In the genomic region with DNA sequence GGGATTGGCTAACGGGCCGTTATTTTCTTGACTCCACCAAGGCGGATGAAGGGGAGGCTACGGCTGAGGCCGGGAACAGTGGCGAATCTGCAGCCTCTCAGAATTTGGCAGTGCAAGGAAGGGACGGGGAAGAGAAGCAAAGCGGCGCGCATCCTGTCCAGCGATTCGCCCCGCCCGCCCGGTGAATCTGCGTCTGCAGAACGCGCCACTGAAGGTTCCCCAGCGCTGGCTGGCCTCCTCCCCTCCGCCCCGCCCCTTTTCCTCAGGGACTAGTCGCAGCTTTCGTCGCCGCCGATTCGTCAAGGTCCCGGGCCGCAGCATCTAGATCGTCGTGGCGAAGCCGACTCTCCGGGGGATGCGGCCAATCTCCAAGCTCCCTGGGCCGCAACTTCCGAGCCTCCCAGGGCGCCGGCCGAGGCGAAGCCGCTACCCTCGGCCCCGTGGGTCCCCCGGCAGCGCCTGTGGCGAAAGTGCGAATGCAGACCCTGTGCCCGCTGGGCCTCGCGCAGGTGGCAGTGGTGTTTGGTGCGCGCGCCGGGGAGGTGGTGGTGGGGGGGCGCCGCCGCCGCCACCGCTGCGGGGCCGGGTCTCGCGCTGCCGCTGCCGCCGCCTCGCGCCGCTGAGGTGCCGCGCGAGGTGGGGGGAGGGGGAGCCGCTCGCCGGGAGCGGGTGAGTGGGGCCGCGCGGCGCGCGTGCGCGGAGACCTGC, we compare ENCODE assay signal across 1 cellular context.
TF ChIP-seq lines count a peak whose summit lies in the region.

A gene (plus strand): TSS at position 299 of the 708 bp plus-strand sequence. CDS start 978 bp downstream, outside the sequence.

TF ChIP-seq in K562, 482 proteins besides CTCF, POLR2A, EP300 and RAD21 (continued from another document and continues in another):
- TF ChIP-seq DNMT1 (IDR thresholded peaks at IDR 0.05), result no peak
- peak; percentile 91 for TF ChIP-seq POLR2G (IDR thresholded peaks at IDR 0.05; ENCODE audit: low read depth, low read length)
- TF ChIP-seq CBX8 (IDR thresholded peaks at IDR 0.05; ENCODE audit: borderline replicate concordance, extremely low read depth, low read depth, low read length, poor library complexity, severe bottlenecking), result no peak
- TF ChIP-seq COPS2 (conservative IDR thresholded peaks at IDR 0.05), result no peak
- peak; percentile 82; the same call in 1 of the 2 replicates for TF ChIP-seq HNRNPL (IDR thresholded peaks at IDR 0.05; ENCODE audit: low read depth, low read length)
- no peak for TF ChIP-seq ILK (tag; IDR thresholded peaks at IDR 0.05; ENCODE audit: borderline replicate concordance, low read depth)
- no peak; the same call in 1 of the 2 replicates for TF ChIP-seq MYNN (IDR thresholded peaks at IDR 0.05)
- TF ChIP-seq MYNN (CRISPR knock-in tag; IDR thresholded peaks at IDR 0.05), result no peak
- TF ChIP-seq, protein P1, sequence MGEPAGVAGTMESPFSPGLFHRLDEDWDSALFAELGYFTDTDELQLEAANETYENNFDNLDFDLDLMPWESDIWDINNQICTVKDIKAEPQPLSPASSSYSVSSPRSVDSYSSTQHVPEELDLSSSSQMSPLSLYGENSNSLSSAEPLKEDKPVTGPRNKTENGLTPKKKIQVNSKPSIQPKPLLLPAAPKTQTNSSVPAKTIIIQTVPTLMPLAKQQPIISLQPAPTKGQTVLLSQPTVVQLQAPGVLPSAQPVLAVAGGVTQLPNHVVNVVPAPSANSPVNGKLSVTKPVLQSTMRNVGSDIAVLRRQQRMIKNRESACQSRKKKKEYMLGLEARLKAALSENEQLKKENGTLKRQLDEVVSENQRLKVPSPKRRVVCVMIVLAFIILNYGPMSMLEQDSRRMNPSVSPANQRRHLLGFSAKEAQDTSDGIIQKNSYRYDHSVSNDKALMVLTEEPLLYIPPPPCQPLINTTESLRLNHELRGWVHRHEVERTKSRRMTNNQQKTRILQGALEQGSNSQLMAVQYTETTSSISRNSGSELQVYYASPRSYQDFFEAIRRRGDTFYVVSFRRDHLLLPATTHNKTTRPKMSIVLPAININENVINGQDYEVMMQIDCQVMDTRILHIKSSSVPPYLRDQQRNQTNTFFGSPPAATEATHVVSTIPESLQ (CRISPR knock-in tag; IDR thresholded peaks at IDR 0.05), result no peak
- TF ChIP-seq FOXP1 (CRISPR knock-in tag; IDR thresholded peaks at IDR 0.05), result peak; percentile 40; the same call in 1 of the 2 replicates
- TF ChIP-seq, protein P2, sequence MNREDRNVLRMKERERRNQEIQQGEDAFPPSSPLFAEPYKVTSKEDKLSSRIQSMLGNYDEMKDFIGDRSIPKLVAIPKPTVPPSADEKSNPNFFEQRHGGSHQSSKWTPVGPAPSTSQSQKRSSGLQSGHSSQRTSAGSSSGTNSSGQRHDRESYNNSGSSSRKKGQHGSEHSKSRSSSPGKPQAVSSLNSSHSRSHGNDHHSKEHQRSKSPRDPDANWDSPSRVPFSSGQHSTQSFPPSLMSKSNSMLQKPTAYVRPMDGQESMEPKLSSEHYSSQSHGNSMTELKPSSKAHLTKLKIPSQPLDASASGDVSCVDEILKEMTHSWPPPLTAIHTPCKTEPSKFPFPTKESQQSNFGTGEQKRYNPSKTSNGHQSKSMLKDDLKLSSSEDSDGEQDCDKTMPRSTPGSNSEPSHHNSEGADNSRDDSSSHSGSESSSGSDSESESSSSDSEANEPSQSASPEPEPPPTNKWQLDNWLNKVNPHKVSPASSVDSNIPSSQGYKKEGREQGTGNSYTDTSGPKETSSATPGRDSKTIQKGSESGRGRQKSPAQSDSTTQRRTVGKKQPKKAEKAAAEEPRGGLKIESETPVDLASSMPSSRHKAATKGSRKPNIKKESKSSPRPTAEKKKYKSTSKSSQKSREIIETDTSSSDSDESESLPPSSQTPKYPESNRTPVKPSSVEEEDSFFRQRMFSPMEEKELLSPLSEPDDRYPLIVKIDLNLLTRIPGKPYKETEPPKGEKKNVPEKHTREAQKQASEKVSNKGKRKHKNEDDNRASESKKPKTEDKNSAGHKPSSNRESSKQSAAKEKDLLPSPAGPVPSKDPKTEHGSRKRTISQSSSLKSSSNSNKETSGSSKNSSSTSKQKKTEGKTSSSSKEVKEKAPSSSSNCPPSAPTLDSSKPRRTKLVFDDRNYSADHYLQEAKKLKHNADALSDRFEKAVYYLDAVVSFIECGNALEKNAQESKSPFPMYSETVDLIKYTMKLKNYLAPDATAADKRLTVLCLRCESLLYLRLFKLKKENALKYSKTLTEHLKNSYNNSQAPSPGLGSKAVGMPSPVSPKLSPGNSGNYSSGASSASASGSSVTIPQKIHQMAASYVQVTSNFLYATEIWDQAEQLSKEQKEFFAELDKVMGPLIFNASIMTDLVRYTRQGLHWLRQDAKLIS (CRISPR knock-in tag; IDR thresholded peaks at IDR 0.05), result 0 out of 2 replicates have a peak, but pooled peaks have one; percentile 78
- TF ChIP-seq ZNF764 (CRISPR knock-in tag; IDR thresholded peaks at IDR 0.05; ENCODE audit: low read depth), result no peak
- peak; percentile 80 for TF ChIP-seq FIP1L1 (IDR thresholded peaks at IDR 0.05; ENCODE audit: low read depth, low read length, poor library complexity, severe bottlenecking)
- TF ChIP-seq ZBTB17 (CRISPR knock-in tag; IDR thresholded peaks at IDR 0.05), result no peak
- TF ChIP-seq CBFA2T2 (conservative IDR thresholded peaks at IDR 0.05), result no peak
- peak; percentile 33 for TF ChIP-seq BRD4 (IDR thresholded peaks at IDR 0.05)
- TF ChIP-seq, protein P3, sequence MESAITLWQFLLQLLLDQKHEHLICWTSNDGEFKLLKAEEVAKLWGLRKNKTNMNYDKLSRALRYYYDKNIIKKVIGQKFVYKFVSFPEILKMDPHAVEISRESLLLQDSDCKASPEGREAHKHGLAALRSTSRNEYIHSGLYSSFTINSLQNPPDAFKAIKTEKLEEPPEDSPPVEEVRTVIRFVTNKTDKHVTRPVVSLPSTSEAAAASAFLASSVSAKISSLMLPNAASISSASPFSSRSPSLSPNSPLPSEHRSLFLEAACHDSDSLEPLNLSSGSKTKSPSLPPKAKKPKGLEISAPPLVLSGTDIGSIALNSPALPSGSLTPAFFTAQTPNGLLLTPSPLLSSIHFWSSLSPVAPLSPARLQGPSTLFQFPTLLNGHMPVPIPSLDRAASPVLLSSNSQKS (CRISPR knock-in tag; IDR thresholded peaks at IDR 0.05), result no peak
- TF ChIP-seq TCFL5 (CRISPR knock-in tag; conservative IDR thresholded peaks at IDR 0.05), result no peak
- TF ChIP-seq HDGF (IDR thresholded peaks at IDR 0.05), result peak; percentile 87; the same call in 1 of the 2 replicates
- TF ChIP-seq, protein P4, sequence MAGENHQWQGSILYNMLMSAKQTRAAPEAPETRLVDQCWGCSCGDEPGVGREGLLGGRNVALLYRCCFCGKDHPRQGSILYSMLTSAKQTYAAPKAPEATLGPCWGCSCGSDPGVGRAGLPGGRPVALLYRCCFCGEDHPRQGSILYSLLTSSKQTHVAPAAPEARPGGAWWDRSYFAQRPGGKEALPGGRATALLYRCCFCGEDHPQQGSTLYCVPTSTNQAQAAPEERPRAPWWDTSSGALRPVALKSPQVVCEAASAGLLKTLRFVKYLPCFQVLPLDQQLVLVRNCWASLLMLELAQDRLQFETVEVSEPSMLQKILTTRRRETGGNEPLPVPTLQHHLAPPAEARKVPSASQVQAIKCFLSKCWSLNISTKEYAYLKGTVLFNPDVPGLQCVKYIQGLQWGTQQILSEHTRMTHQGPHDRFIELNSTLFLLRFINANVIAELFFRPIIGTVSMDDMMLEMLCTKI (IDR thresholded peaks at IDR 0.05; ENCODE audit: partially characterized antibody), result no peak
- no peak for TF ChIP-seq ZNF507 (tag; conservative IDR thresholded peaks at IDR 0.05)
- no peak for TF ChIP-seq RBM39 (optimal IDR thresholded peaks at IDR 0.05; ENCODE audit: low read depth, low read length)
- TF ChIP-seq ZNF232 (CRISPR knock-in tag; IDR thresholded peaks at IDR 0.05), result no peak
- TF ChIP-seq, protein P5, sequence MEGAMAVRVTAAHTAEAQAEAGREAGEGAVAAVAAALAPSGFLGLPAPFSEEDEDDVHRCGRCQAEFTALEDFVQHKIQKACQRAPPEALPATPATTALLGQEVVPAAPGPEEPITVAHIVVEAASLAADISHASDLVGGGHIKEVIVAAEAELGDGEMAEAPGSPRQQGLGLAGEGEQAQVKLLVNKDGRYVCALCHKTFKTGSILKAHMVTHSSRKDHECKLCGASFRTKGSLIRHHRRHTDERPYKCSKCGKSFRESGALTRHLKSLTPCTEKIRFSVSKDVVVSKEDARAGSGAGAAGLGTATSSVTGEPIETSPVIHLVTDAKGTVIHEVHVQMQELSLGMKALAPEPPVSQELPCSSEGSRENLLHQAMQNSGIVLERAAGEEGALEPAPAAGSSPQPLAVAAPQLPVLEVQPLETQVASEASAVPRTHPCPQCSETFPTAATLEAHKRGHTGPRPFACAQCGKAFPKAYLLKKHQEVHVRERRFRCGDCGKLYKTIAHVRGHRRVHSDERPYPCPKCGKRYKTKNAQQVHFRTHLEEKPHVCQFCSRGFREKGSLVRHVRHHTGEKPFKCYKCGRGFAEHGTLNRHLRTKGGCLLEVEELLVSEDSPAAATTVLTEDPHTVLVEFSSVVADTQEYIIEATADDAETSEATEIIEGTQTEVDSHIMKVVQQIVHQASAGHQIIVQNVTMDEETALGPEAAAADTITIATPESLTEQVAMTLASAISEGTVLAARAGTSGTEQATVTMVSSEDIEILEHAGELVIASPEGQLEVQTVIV (CRISPR knock-in tag; IDR thresholded peaks at IDR 0.05; ENCODE audit: borderline replicate concordance), result no peak
- TF ChIP-seq NFE2 (IDR thresholded peaks at IDR 0.05; ENCODE audit: low read depth), result no peak
- TF ChIP-seq HNRNPH1 (optimal IDR thresholded peaks at IDR 0.05; ENCODE audit: low read depth, low read length), result no peak
- TF ChIP-seq DACH1 (IDR thresholded peaks at IDR 0.05; ENCODE audit: partially characterized antibody), result peak; percentile 29
- TF ChIP-seq ZNF695 (CRISPR knock-in tag; IDR thresholded peaks at IDR 0.05), result no peak
- no peak for TF ChIP-seq U2AF2 (optimal IDR thresholded peaks at IDR 0.05; ENCODE audit: low read depth, low read length)
- TF ChIP-seq PCBP1 (IDR thresholded peaks at IDR 0.05; ENCODE audit: low read depth, low read length, poor library complexity, severe bottlenecking), result peak; percentile 83
- TF ChIP-seq ILF3 (IDR thresholded peaks at IDR 0.05; ENCODE audit: borderline replicate concordance), result no peak
- TF ChIP-seq RBFOX2 (IDR thresholded peaks at IDR 0.05; ENCODE audit: low read depth, low read length), result peak; percentile 86
- TF ChIP-seq ZNF23 (CRISPR knock-in tag; IDR thresholded peaks at IDR 0.05), result no peak
- TF ChIP-seq, protein P6, sequence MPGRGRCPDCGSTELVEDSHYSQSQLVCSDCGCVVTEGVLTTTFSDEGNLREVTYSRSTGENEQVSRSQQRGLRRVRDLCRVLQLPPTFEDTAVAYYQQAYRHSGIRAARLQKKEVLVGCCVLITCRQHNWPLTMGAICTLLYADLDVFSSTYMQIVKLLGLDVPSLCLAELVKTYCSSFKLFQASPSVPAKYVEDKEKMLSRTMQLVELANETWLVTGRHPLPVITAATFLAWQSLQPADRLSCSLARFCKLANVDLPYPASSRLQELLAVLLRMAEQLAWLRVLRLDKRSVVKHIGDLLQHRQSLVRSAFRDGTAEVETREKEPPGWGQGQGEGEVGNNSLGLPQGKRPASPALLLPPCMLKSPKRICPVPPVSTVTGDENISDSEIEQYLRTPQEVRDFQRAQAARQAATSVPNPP (IDR thresholded peaks at IDR 0.05; ENCODE audit: borderline replicate concordance, insufficient read depth, insufficient read length), result no peak
